ENCODE assay signal across 26 cellular contexts in genomic region chr12:83017001-83017400, GRCh38.
DNase-seq lines count a peak whose midpoint lies in the region; ATAC-seq and TF ChIP-seq lines count a peak whose summit lies in the region.
"Had no signal": no experiment of that assay in that cellular context is flagged by ENCODE, and none has a peak within 500 bp of the region (broad histone marks: within the 10 kb centered on the region; RNA-seq: fewer than 3 reads in every experiment).

No MANE protein-coding gene starts in this region.

- H3K27me3 Mint-ChIP-seq in endodermal cell (ENCODE audit: insufficient read depth) = no peaks in the 10 kb centered on the region
- H3K27me3 Mint-ChIP-seq: activated CD4-positive, alpha-beta T cell treated with anti-CD3 and anti-CD28 coated beads for 36 hours; activated naive CD8-positive, alpha-beta T cell treated with anti-CD3 and anti-CD28 coated beads, Interleukin-2, amount 10 ng/mL, durations not matched to agents 7 days and 5 days; CD4-positive, alpha-beta memory T cell; IgD-negative memory B cell had no signal

- no peaks in the 10 kb centered on the region for H3K36me3 ChIP-seq in heart left ventricle
- H3K36me3 ChIP-seq in endodermal cell (ENCODE audit: control insufficient read depth, insufficient read depth, low read length) = no peaks in the 10 kb centered on the region
- H3K36me3 ChIP-seq in parathyroid adenoma (ENCODE audit: control insufficient read depth, insufficient read depth, low read length) = no peaks in the 10 kb centered on the region

- TF ChIP-seq CTCF in heart left ventricle (IDR thresholded peaks at IDR 0.05) (no peak), endodermal cell (conservative IDR thresholded peaks at IDR 0.05) (no peak), parathyroid adenoma (IDR thresholded peaks at IDR 0.05) (no peak)

- H3K9ac ChIP-seq in endodermal cell (ENCODE audit: extremely low read depth, low read length, poor library complexity, severe bottlenecking) = no peak overlapping the region
- H3K9ac ChIP-seq in parathyroid adenoma = no peak overlapping the region

- 0 to 7% (median 2%) methylated on average over 1 of the region's 1 CpG for WGBS in heart left ventricle, 4 donors
- WGBS in endodermal cell (ENCODE audit: insufficient coverage in 1 of 2, insufficient read length in 1 of 2), 2 experiments = 0 to 13% methylated on average over 1 of the region's 1 CpG

- ATAC-seq in Right ventricle myocardium inferior (peak; percentile 38), heart left ventricle (no peak), HG03280 (IDR thresholded peaks at IDR 0.05; ENCODE audit: unreplicated experiment) (no peak)
- ATAC-seq: activated CD4-positive, alpha-beta T cell treated with anti-CD3 and anti-CD28 coated beads for 36 hours; left lobe of liver had no signal

- peaks cover 4% of the 10 kb centered on the region for H3K4me1 Mint-ChIP-seq in endodermal cell
- H3K4me1 Mint-ChIP-seq: activated CD4-positive, alpha-beta T cell treated with anti-CD3 and anti-CD28 coated beads for 36 hours; activated naive CD8-positive, alpha-beta T cell treated with anti-CD3 and anti-CD28 coated beads, Interleukin-2, amount 10 ng/mL, durations not matched to agents 7 days and 5 days; CD4-positive, alpha-beta memory T cell; IgD-negative memory B cell had no signal

- H3K4me2 ChIP-seq in parathyroid adenoma (ENCODE audit: low read length) = no peak overlapping the region

- intact Hi-C loops in Right ventricle myocardium inferior (cut with DNase I) = no loop called here
- intact Hi-C loops in heart left ventricle (cut with DNase I) = no loop called here

- no peak overlapping the region for H3K27ac Mint-ChIP-seq in endodermal cell
- H3K27ac Mint-ChIP-seq: activated CD4-positive, alpha-beta T cell treated with anti-CD3 and anti-CD28 coated beads for 36 hours; activated naive CD8-positive, alpha-beta T cell treated with anti-CD3 and anti-CD28 coated beads, Interleukin-2, amount 10 ng/mL, durations not matched to agents 7 days and 5 days; IgD-negative memory B cell; nephron progenitor cell; T-helper 2 cell treated with Interferon-gamma antibody and Interleukin-4, amounts not matched to agents 5 μg/mL and 100 μg/mL, for 36 hours had no signal

- no peaks in the 10 kb centered on the region for H3K9me3 Mint-ChIP-seq in endodermal cell
- H3K9me3 Mint-ChIP-seq: CD4-positive, alpha-beta memory T cell; IgD-negative memory B cell; nephron progenitor cell had no signal

- H3K4me1 ChIP-seq in heart left ventricle = peaks cover 0 to 10% (median 5%) of the 10 kb centered on the region in 12 donors
- H3K4me1 ChIP-seq in endodermal cell (ENCODE audit: control insufficient read depth, insufficient read depth, low read length) = no peaks in the 10 kb centered on the region
- H3K4me1 ChIP-seq in parathyroid adenoma = peaks cover 6% of the 10 kb centered on the region
- H3K4me1 ChIP-seq: testis had no signal

- no peaks in the 10 kb centered on the region for H3K27me3 ChIP-seq in heart left ventricle
- no peaks in the 10 kb centered on the region for H3K27me3 ChIP-seq in endodermal cell (ENCODE audit: control insufficient read depth, insufficient read depth, low read length, poor library complexity, severe bottlenecking)
- no peaks in the 10 kb centered on the region for H3K27me3 ChIP-seq in parathyroid adenoma (ENCODE audit: control insufficient read depth, insufficient read depth, low read length)
- H3K27me3 ChIP-seq: testis had no signal

- H3K27ac ChIP-seq in heart left ventricle = peak overlapping the region in 1 of 12 donors; percentile 83
- H3K27ac ChIP-seq in endodermal cell (ENCODE audit: low read depth, low read length) = peak overlapping the region; percentile 26
- H3K27ac ChIP-seq in parathyroid adenoma = peak overlapping the region; percentile 73
- H3K27ac ChIP-seq: testis had no signal

- no peaks in the 10 kb centered on the region for H3K9me3 ChIP-seq in heart left ventricle
- no peaks in the 10 kb centered on the region for H3K9me3 ChIP-seq in endodermal cell (ENCODE audit: control insufficient read depth, low read length)
- no peaks in the 10 kb centered on the region for H3K9me3 ChIP-seq in parathyroid adenoma (ENCODE audit: control insufficient read depth, low read length)
- H3K9me3 ChIP-seq: testis had no signal

- H2AFZ ChIP-seq in parathyroid adenoma = peak overlapping the region; percentile 28

- H3K4me3 Mint-ChIP-seq in endodermal cell = no peak overlapping the region
- H3K4me3 Mint-ChIP-seq: activated CD4-positive, alpha-beta T cell treated with anti-CD3 and anti-CD28 coated beads for 36 hours; activated naive CD8-positive, alpha-beta T cell treated with anti-CD3 and anti-CD28 coated beads, Interleukin-2, amount 10 ng/mL, durations not matched to agents 7 days and 5 days; CD4-positive, alpha-beta memory T cell; IgD-negative memory B cell; mesothelial cell of epicardium; nephron progenitor cell; T-helper 2 cell treated with Interferon-gamma antibody and Interleukin-4, amounts not matched to agents 5 μg/mL and 100 μg/mL, for 36 hours had no signal

- TF ChIP-seq POLR2A in heart left ventricle (IDR thresholded peaks at IDR 0.05) = no peak

- no peaks in the 10 kb centered on the region for H3K36me3 Mint-ChIP-seq in endodermal cell (ENCODE audit: low read depth)
- H3K36me3 Mint-ChIP-seq: CD4-positive, alpha-beta memory T cell; IgD-negative memory B cell had no signal

- H3K79me2 ChIP-seq in parathyroid adenoma = no peaks in the 10 kb centered on the region

- H3K4me3 ChIP-seq in heart left ventricle = no peak overlapping the region
- no peak overlapping the region for H3K4me3 ChIP-seq in endodermal cell (ENCODE audit: low read length)
- no peak overlapping the region for H3K4me3 ChIP-seq in parathyroid adenoma (ENCODE audit: low read depth, low read length)
- H3K4me3 ChIP-seq: testis had no signal

- no peak for DNase-seq in Right ventricle myocardium inferior (ENCODE audit: missing footprints)
- no peak for DNase-seq in heart left ventricle
- DNase-seq in endodermal cell = no peak
- DNase-seq in DMS79 treated with DMSO at 0.1 percent for 48 hours (lab: John Stamatoyannopoulos, UW) = no peak
- DNase-seq in activated naive CD4-positive, alpha-beta T cell (lab: John Stamatoyannopoulos, UW) = no peak
- DNase-seq in NCI-H2227 treated with DMSO at 0.1 percent for 48 hours (lab: John Stamatoyannopoulos, UW) = no peak
- DNase-seq: activated CD4-positive, alpha-beta T cell treated with anti-CD3 and anti-CD28 coated beads for 36 hours; activated effector memory CD4-positive, alpha-beta T cell treated with Interleukin-2 at 50 U/mL for 16 hours; activated naive CD8-positive, alpha-beta T cell treated with anti-CD3 and anti-CD28 coated beads, Interleukin-2, amount 10 ng/mL, durations not matched to agents 7 days and 5 days; CD4-positive, alpha-beta memory T cell; H7; NCI-H1417; NCI-H2081; NCI-H446; NCI-H82; nephron progenitor cell; posterior cingulate gyrus; stimulated activated CD4-positive, alpha-beta T cell treated with anti-CD3 and anti-CD28 coated beads, Interleukin-15, amount 100 ng/mL, for 24 hours; stimulated activated naive CD4-positive, alpha-beta T cell; testis had no signal
